ENCODE assay signal across 9 cellular contexts in the genomic region with DNA sequence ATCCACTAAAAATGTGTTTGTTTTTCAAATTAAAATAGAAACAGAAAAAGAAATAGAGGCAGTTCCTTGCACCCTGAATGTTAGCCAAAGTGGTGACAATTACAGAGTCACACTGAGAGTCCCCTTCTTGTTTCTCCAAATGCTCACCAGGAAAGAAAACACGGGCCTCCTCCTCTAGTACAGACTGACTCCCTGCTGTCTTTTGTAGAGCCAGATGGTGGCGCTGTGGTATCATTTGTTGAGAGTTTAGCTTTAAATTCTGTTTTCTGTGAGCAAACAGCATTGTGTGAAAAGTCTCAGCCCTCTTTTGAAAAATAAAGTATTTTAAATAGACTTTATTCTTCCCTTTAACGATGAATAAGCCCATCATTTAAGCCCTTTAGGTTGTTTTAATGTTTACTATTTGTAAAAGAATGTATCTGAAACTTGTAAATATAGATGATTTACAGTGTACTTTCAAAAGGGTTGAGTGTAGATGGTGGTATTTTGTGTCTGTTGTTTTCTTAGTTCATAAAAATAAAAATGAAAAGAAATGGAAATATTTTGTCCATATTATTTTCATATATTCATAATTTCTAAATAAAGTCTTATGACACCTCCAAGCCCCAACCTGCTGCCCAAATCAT. TPM values are rescaled to one million over a fixed set of nuclear protein-coding genes. Genes with fewer than 3 reads are reported as not detected.
DNase-seq lines count a peak whose midpoint lies in the region; ATAC-seq and TF ChIP-seq lines count a peak whose summit lies in the region.
"Had no signal": no experiment of that assay in that cellular context is flagged by ENCODE, and none has a peak within 500 bp of the region (broad histone marks: within the 10 kb centered on the region; RNA-seq: fewer than 3 reads in every experiment).

No MANE protein-coding gene starts in this region.

- H3K36me3 ChIP-seq in NT2/D1 (ENCODE audit: insufficient read depth, insufficient read length, low read length): no peaks in the 10 kb centered on the region
- H3K36me3 ChIP-seq in breast epithelium: no peaks in the 10 kb centered on the region
- H3K36me3 ChIP-seq: BLaER1 treated with 17β-estradiol and CSF1 and Interleukin-3, amounts not matched to agents 10 nM and 100 nM had no signal

- no peak overlapping the region for H3K4me3 ChIP-seq in NT2/D1 (ENCODE audit: insufficient read length, low read depth)
- no peak overlapping the region for H3K4me3 ChIP-seq in breast epithelium
- H3K4me3 ChIP-seq: BLaER1 treated with 17β-estradiol and CSF1 and Interleukin-3, amounts not matched to agents 10 nM and 100 nM had no signal

- H3K9me3 ChIP-seq in NT2/D1 (ENCODE audit: insufficient read depth, low read length) (no peaks in the 10 kb centered on the region), breast epithelium (no peaks in the 10 kb centered on the region)
- H3K9me3 ChIP-seq: BLaER1 treated with 17β-estradiol and CSF1 and Interleukin-3, amounts not matched to agents 10 nM and 100 nM had no signal

- TF ChIP-seq POLR2A in breast epithelium (IDR thresholded peaks at IDR 0.05): no peak

- no peak overlapping the region for H3K27ac ChIP-seq in breast epithelium
- H3K27ac ChIP-seq: BLaER1 treated with 17β-estradiol and CSF1 and Interleukin-3, amounts not matched to agents 10 nM and 100 nM had no signal

- peak in 2 of 3 donors; percentile 55 to 71 for TF ChIP-seq CTCF in breast epithelium (IDR thresholded peaks at IDR 0.05)

- H3K4me1 ChIP-seq in NT2/D1 (ENCODE audit: insufficient read depth, insufficient read length) (no peaks in the 10 kb centered on the region), breast epithelium (no peaks in the 10 kb centered on the region)
- H3K4me1 ChIP-seq: BLaER1 treated with 17β-estradiol and CSF1 and Interleukin-3, amounts not matched to agents 10 nM and 100 nM had no signal

- H3K9ac ChIP-seq in NT2/D1 (ENCODE audit: insufficient read length, low read depth): no peak overlapping the region
- H3K9ac ChIP-seq: BLaER1 treated with 17β-estradiol and CSF1 and Interleukin-3, amounts not matched to agents 10 nM and 100 nM had no signal

- H3K27me3 ChIP-seq in NT2/D1 (ENCODE audit: insufficient read depth, insufficient read length): no peaks in the 10 kb centered on the region
- no peaks in the 10 kb centered on the region for H3K27me3 ChIP-seq in breast epithelium
- H3K27me3 ChIP-seq: BLaER1 treated with 17β-estradiol and CSF1 and Interleukin-3, amounts not matched to agents 10 nM and 100 nM had no signal

- ATAC-seq in GM21367 (IDR thresholded peaks at IDR 0.05; ENCODE audit: unreplicated experiment) (peak; percentile 80), HG03521 (IDR thresholded peaks at IDR 0.05; ENCODE audit: unreplicated experiment) (peak; percentile 73)

- DNase-seq in NCI-H1436 (lab: John Stamatoyannopoulos, UW) (peak; percentile 59), NCI-H1436 treated with DMSO at 0.1 percent for 48 hours (lab: John Stamatoyannopoulos, UW) (no peak), NT2/D1 (ENCODE audit: low read depth, low spot score) (peak; percentile 43), breast epithelium (ENCODE audit: low spot score in 2 of 2) (no peak), kidney tubule cell (ENCODE audit: low spot score) (peak; percentile 62), stromal cell of bone marrow (ENCODE audit: low read depth) (peak; percentile 20)

- intact Hi-C loops in breast epithelium (cut with DNase I; ENCODE audit: low total_unique reads): no loop called here

RNA-seq across cellular contexts. Expression of a gene that starts 36.9 kb away (rescaled TPM):
- total RNA-seq in breast epithelium: not detected

Comparison
In these comparisons a context has a peak if more than half of its experiments do, and no peak if none do; other contexts are left out.
1. DNase-seq: peak in NCI-H1436 (single experiment), NT2/D1 (single experiment), kidney tubule cell (single experiment) and stromal cell of bone marrow (single experiment); none in NCI-H1436 treated with DMSO at 0.1 percent for 48 hours (single experiment) and breast epithelium (0 of 2).